29 cellular contexts compared by ENCODE assay signal in the genomic region with DNA sequence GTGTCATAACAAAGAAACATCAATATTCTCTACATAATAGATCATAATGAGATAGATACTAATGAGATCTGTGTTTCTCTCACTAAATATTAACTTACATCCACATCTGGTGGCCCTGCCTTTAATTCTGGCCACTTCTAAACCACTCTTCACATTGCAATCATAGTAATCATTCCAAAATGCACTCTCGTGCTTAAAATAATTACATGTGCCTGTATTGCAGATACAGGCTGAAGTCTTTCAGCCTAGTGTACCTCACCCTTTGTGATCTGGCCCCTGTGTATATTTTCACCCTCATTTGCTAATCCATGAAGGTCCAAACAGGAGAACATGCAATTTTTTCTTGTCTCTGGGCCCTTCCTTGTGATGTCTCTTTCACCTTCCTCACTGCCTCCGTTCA.
DNase-seq lines count a peak whose midpoint lies in the region; ATAC-seq and TF ChIP-seq lines count a peak whose summit lies in the region.
"Had no signal": no experiment of that assay in that cellular context is flagged by ENCODE, and none has a peak within 500 bp of the region (broad histone marks: within the 10 kb centered on the region; RNA-seq: fewer than 3 reads in every experiment).

No MANE protein-coding gene starts in this region.

- no peak overlapping the region for H3K27ac ChIP-seq in left lung
- H3K27ac ChIP-seq in effector memory CD4-positive, alpha-beta T cell (ENCODE audit: insufficient read depth, low read length, poor library complexity, severe bottlenecking) = no peak overlapping the region
- H3K27ac ChIP-seq: C4-2B, cardiac muscle cell, foreskin keratinocyte, SJCRH30, transverse colon, WERI-Rb-1 had no signal

- no peaks in the 10 kb centered on the region for H3K27me3 ChIP-seq in left lung
- H3K27me3 ChIP-seq in effector memory CD4-positive, alpha-beta T cell (replicated peaks; ENCODE audit: control insufficient read depth, insufficient read depth, low read length, poor library complexity, severe bottlenecking) = no peaks in the 10 kb centered on the region
- H3K27me3 ChIP-seq: cardiac muscle cell, foreskin keratinocyte, SJCRH30, transverse colon had no signal

- ATAC-seq in left lung = peak; percentile 84
- ATAC-seq: foreskin keratinocyte; K562; mucosa of descending colon; stimulated activated effector memory CD8-positive, alpha-beta T cell treated with anti-CD3 and anti-CD28 coated beads, Interleukin-12 subunit alpha, Interleukin-12 subunit beta, amount 100 ng/mL, for 72 hours had no signal

- H3K36me3 ChIP-seq in left lung = no peaks in the 10 kb centered on the region
- no peaks in the 10 kb centered on the region for H3K36me3 ChIP-seq in effector memory CD4-positive, alpha-beta T cell (ENCODE audit: control insufficient read depth, insufficient read depth, low read length)
- H3K36me3 ChIP-seq: cardiac muscle cell, transverse colon, WERI-Rb-1 had no signal

- TF ChIP-seq CTCF in AG10803 (conservative IDR thresholded peaks at IDR 0.05; ENCODE audit: low read length) (no peak), choroid plexus epithelial cell (conservative IDR thresholded peaks at IDR 0.05; ENCODE audit: low read depth, low read length) (no peak), left lung (IDR thresholded peaks at IDR 0.05) (no peak)

- intact Hi-C loops in left lung (cut with DNase I) = loop anchor here in 1 of 2 donors (10.0 kb wide), 1 partner anchor 115 kb away; no protein-coding TSS in a partner anchor

- no peaks in the 10 kb centered on the region for H3K9me3 ChIP-seq in left lung
- H3K9me3 ChIP-seq in effector memory CD4-positive, alpha-beta T cell (ENCODE audit: control insufficient read depth, low read length) = no peaks in the 10 kb centered on the region
- H3K9me3 ChIP-seq: mucosa of descending colon, SJCRH30, transverse colon had no signal

- no peak overlapping the region for H3K4me3 ChIP-seq in AG10803 (ENCODE audit: low read length)
- no peak overlapping the region for H3K4me3 ChIP-seq in choroid plexus epithelial cell (ENCODE audit: low read depth, low read length)
- H3K4me3 ChIP-seq in left lung = no peak overlapping the region
- no peak overlapping the region for H3K4me3 ChIP-seq in effector memory CD4-positive, alpha-beta T cell (ENCODE audit: insufficient read depth, low read depth, low read length, poor library complexity, severe bottlenecking)
- H3K4me3 ChIP-seq: cardiac muscle cell, K562, mucosa of descending colon, SJCRH30, transverse colon had no signal

- H3K4me1 ChIP-seq in left lung = no peaks in the 10 kb centered on the region
- H3K4me1 ChIP-seq in effector memory CD4-positive, alpha-beta T cell (ENCODE audit: control insufficient read depth, insufficient read depth, low read length, poor library complexity, severe bottlenecking) = no peaks in the 10 kb centered on the region
- H3K4me1 ChIP-seq: foreskin keratinocyte, SJCRH30, transverse colon had no signal

- DNase-seq in AG10803 (ENCODE audit: low read depth) (peak; percentile 76), GM04504 (ENCODE audit: low read depth) (peak; percentile 9), choroid plexus epithelial cell (ENCODE audit: low read depth) (peak; percentile 34), left lung (no peak), NCI-H2107 (lab: John Stamatoyannopoulos, UW) (no peak), NCI-H1694 treated with DMSO at 0.1 percent for 48 hours (lab: John Stamatoyannopoulos, UW) (no peak), NCI-H1436 (lab: John Stamatoyannopoulos, UW) (no peak)
- DNase-seq in effector memory CD4-positive, alpha-beta T cell = no peak
- DNase-seq: activated CD4-positive, alpha-beta T cell treated with anti-CD3 and anti-CD28 coated beads for 4 hours; activated naive CD8-positive, alpha-beta T cell treated with anti-CD3 and anti-CD28 coated beads for 36 hours; aorta; cortex of kidney; erythroblast; foreskin keratinocyte; GDM1; GOT3; kidney glomerular epithelial cell; mucosa of descending colon; NCI-H1105 treated with DMSO at 0.1 percent for 48 hours; NCI-H2029 treated with DMSO at 0.1 percent for 48 hours; NCI-H774; SJCRH30; SW 1271; transverse colon; WERI-Rb-1 had no signal

Comparison
In these comparisons a context has a peak if more than half of its experiments do, and no peak if none do; other contexts are left out.
1. DNase-seq: peak in AG10803 (single experiment), GM04504 (single experiment) and choroid plexus epithelial cell (single experiment); none in left lung (0 of 2), NCI-H2107 (single experiment), NCI-H1694 treated with DMSO at 0.1 percent for 48 hours (single experiment), effector memory CD4-positive, alpha-beta T cell (0 of 3) and NCI-H1436 (single experiment).